25 cellular contexts compared by ENCODE assay signal in the genomic region with DNA sequence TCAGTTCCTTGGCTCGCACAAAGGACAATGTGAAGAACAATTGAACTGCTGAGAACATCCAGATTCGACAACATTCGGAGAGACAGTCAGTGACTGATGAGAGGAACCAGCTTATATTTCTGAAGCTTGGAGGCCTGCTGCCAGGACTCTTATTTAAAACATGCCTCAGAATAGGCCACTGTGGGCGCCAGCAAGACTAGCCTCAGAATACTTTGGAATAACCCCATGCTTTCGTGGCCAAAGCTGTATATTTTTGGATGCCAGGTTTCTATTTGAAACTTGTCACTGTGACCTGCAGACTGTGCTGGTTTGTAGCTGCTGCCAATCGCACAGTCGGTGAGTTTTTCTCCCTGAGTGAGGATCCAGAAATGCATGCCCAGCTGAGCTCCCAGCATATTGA.
DNase-seq lines count a peak whose midpoint lies in the region; ATAC-seq and TF ChIP-seq lines count a peak whose summit lies in the region.
"Had no signal": no experiment of that assay in that cellular context is flagged by ENCODE, and none has a peak within 500 bp of the region (broad histone marks: within the 10 kb centered on the region; RNA-seq: fewer than 3 reads in every experiment).

No MANE protein-coding gene starts in this region.

- intact Hi-C loops in left ventricle myocardium inferior (cut with micrococcal nuclease), result no loop called here
- intact Hi-C loops in sigmoid colon (cut with DNase I), result no loop called here

- no peaks in the 10 kb centered on the region for H3K36me3 ChIP-seq in BLaER1 treated with 17β-estradiol and CSF1 and Interleukin-3, amounts not matched to agents 10 nM and 100 nM
- H3K36me3 ChIP-seq in left ventricle myocardium inferior, result no peaks in the 10 kb centered on the region
- H3K36me3 ChIP-seq in sigmoid colon, result no peaks in the 10 kb centered on the region
- H3K36me3 ChIP-seq: breast epithelium, tibial nerve, WERI-Rb-1 had no signal

- TF ChIP-seq POLR2A in sigmoid colon (IDR thresholded peaks at IDR 0.05), result no peak

- H3K9ac ChIP-seq in BLaER1 treated with 17β-estradiol and CSF1 and Interleukin-3, amounts not matched to agents 10 nM and 100 nM, result no peak overlapping the region
- H3K9ac ChIP-seq: KMS-11 had no signal

- H3K4me1 ChIP-seq in BLaER1 treated with 17β-estradiol and CSF1 and Interleukin-3, amounts not matched to agents 10 nM and 100 nM, result peaks cover 0 to 8% (median 0%) of the 10 kb centered on the region in 10 experiments; a peak in 5 of 20 replicates
- peaks cover 31% of the 10 kb centered on the region for H3K4me1 ChIP-seq in left ventricle myocardium inferior
- peaks cover 0 to 22% (median 20%) of the 10 kb centered on the region in 4 donors for H3K4me1 ChIP-seq in sigmoid colon
- H3K4me1 ChIP-seq: breast epithelium, tibial nerve had no signal

- no peak overlapping the region for H3K27ac ChIP-seq in BLaER1 treated with 17β-estradiol and CSF1 and Interleukin-3, amounts not matched to agents 10 nM and 100 nM
- peak overlapping the region; percentile 56 for H3K27ac ChIP-seq in left ventricle myocardium inferior (replicated peaks)
- H3K27ac ChIP-seq in sigmoid colon, result peak overlapping the region; percentile 39 to 76 (median 58)
- H3K27ac ChIP-seq: breast epithelium, KMS-11, SK-N-MC, tibial nerve, WERI-Rb-1 had no signal

- no peak for TF ChIP-seq CTCF in left ventricle myocardium inferior (IDR thresholded peaks at IDR 0.05; ENCODE audit: borderline replicate concordance)
- no peak for TF ChIP-seq CTCF in sigmoid colon (IDR thresholded peaks at IDR 0.05)

- 76 to 79% methylated on average over 7 of the region's 7 CpGs for WGBS in sigmoid colon, 2 donors

- TF ChIP-seq EP300 in sigmoid colon (IDR thresholded peaks at IDR 0.05), result peak in 1 of 4 donors; percentile 7

- peaks cover 8 to 18% of the 10 kb centered on the region in 2 donors for H3K9me3 Mint-ChIP-seq in stimulated activated naive B cell treated with anti-CD40 and anti-IgM and Interleukin-4, amounts not matched to agents 10 μg/mL and 1 μg/mL and 100 μg/mL, for 72 hours
- H3K9me3 Mint-ChIP-seq: activated naive CD8-positive, alpha-beta T cell treated with anti-CD3 and anti-CD28 coated beads, Interleukin-2, amount 10 ng/mL, durations not matched to agents 7 days and 5 days; CD4-positive, alpha-beta T cell had no signal

- H4K20me1 ChIP-seq in BLaER1 treated with 17β-estradiol and CSF1 and Interleukin-3, amounts not matched to agents 10 nM and 100 nM, result no peaks in the 10 kb centered on the region

- H3K9me3 ChIP-seq in BLaER1 treated with 17β-estradiol and CSF1 and Interleukin-3, amounts not matched to agents 10 nM and 100 nM (replicated peaks in 1 of 11), result peaks cover 0 to 15% (median 8%) of the 10 kb centered on the region in 11 experiments; a peak in 10 of 22 replicates
- peaks cover 1% of the 10 kb centered on the region for H3K9me3 ChIP-seq in left ventricle myocardium inferior (replicated peaks)
- H3K9me3 ChIP-seq in sigmoid colon, result peaks cover 0 to 6% (median 0%) of the 10 kb centered on the region in 4 donors
- H3K9me3 ChIP-seq: breast epithelium had no signal

- DNase-seq in cerebellar cortex (ENCODE audit: low spot score) (peak; percentile 82), left ventricle myocardium inferior (peak; percentile 41), sigmoid colon (peak; percentile 73)
- DNase-seq in stimulated activated CD4-positive, alpha-beta T cell treated with anti-CD3 and anti-CD28 coated beads, Interleukin-2, amount 100 ng/mL, for 24 hours, result no peak
- no peak for DNase-seq in stimulated activated naive B cell treated with anti-CD40 and anti-IgM and Interleukin-4, amounts not matched to agents 10 μg/mL and 1 μg/mL and 100 μg/mL, for 72 hours
- DNase-seq: ACHN; activated CD8-positive, alpha-beta memory T cell treated with anti-CD3 and anti-CD28 coated beads, Interleukin-2, amount 50 U/mL, for 48 hours; activated naive CD8-positive, alpha-beta T cell treated with anti-CD3 and anti-CD28 coated beads, Interleukin-2, amount 10 ng/mL, durations not matched to agents 7 days and 5 days; CD4-positive, alpha-beta T cell; erythroblast; GF-D8; H9; MV-4-11; NCI-H2029 treated with DMSO at 0.1 percent for 48 hours; NK-92 treated with Interleukin-12 subunit alpha and Interleukin-12 subunit beta, amount 100 ng/mL, for 24 hours; WERI-Rb-1 had no signal

- no peaks in the 10 kb centered on the region for H3K4me1 Mint-ChIP-seq in stimulated activated naive B cell treated with anti-CD40 and anti-IgM and Interleukin-4, amounts not matched to agents 10 μg/mL and 1 μg/mL and 100 μg/mL, for 72 hours
- H3K4me1 Mint-ChIP-seq: activated naive CD8-positive, alpha-beta T cell treated with anti-CD3 and anti-CD28 coated beads, Interleukin-2, amount 10 ng/mL, durations not matched to agents 7 days and 5 days; stimulated activated effector memory CD8-positive, alpha-beta T cell treated with anti-CD3 and anti-CD28 coated beads, Interleukin-12 subunit alpha, Interleukin-12 subunit beta, amount 100 ng/mL, for 72 hours had no signal

- no peak overlapping the region for H3K4me3 Mint-ChIP-seq in stimulated activated naive B cell treated with anti-CD40 and anti-IgM and Interleukin-4, amounts not matched to agents 10 μg/mL and 1 μg/mL and 100 μg/mL, for 72 hours
- H3K4me3 Mint-ChIP-seq: activated naive CD8-positive, alpha-beta T cell treated with anti-CD3 and anti-CD28 coated beads, Interleukin-2, amount 10 ng/mL, durations not matched to agents 7 days and 5 days; CD4-positive, alpha-beta T cell; H9; stimulated activated effector memory CD8-positive, alpha-beta T cell treated with anti-CD3 and anti-CD28 coated beads, Interleukin-12 subunit alpha, Interleukin-12 subunit beta, amount 100 ng/mL, for 72 hours had no signal

- no peak overlapping the region for H3K27ac Mint-ChIP-seq in stimulated activated naive B cell treated with anti-CD40 and anti-IgM and Interleukin-4, amounts not matched to agents 10 μg/mL and 1 μg/mL and 100 μg/mL, for 72 hours
- H3K27ac Mint-ChIP-seq: activated naive CD8-positive, alpha-beta T cell treated with anti-CD3 and anti-CD28 coated beads, Interleukin-2, amount 10 ng/mL, durations not matched to agents 7 days and 5 days; CD4-positive, alpha-beta T cell; H9; stimulated activated effector memory CD8-positive, alpha-beta T cell treated with anti-CD3 and anti-CD28 coated beads, Interleukin-12 subunit alpha, Interleukin-12 subunit beta, amount 100 ng/mL, for 72 hours had no signal

- H3K27me3 ChIP-seq in BLaER1 treated with 17β-estradiol and CSF1 and Interleukin-3, amounts not matched to agents 10 nM and 100 nM, result no peaks in the 10 kb centered on the region
- H3K27me3 ChIP-seq in left ventricle myocardium inferior (ENCODE audit: low read depth), result no peaks in the 10 kb centered on the region
- no peaks in the 10 kb centered on the region for H3K27me3 ChIP-seq in sigmoid colon
- H3K27me3 ChIP-seq: breast epithelium, tibial nerve had no signal

- no peaks in the 10 kb centered on the region for H3K27me3 Mint-ChIP-seq in stimulated activated naive B cell treated with anti-CD40 and anti-IgM and Interleukin-4, amounts not matched to agents 10 μg/mL and 1 μg/mL and 100 μg/mL, for 72 hours
- H3K27me3 Mint-ChIP-seq: activated naive CD8-positive, alpha-beta T cell treated with anti-CD3 and anti-CD28 coated beads, Interleukin-2, amount 10 ng/mL, durations not matched to agents 7 days and 5 days; CD4-positive, alpha-beta T cell had no signal

- H3K36me3 Mint-ChIP-seq in stimulated activated naive B cell treated with anti-CD40 and anti-IgM and Interleukin-4, amounts not matched to agents 10 μg/mL and 1 μg/mL and 100 μg/mL, for 72 hours, result no peaks in the 10 kb centered on the region
- H3K36me3 Mint-ChIP-seq: activated naive CD8-positive, alpha-beta T cell treated with anti-CD3 and anti-CD28 coated beads, Interleukin-2, amount 10 ng/mL, durations not matched to agents 7 days and 5 days; stimulated activated effector memory CD8-positive, alpha-beta T cell treated with anti-CD3 and anti-CD28 coated beads, Interleukin-12 subunit alpha, Interleukin-12 subunit beta, amount 100 ng/mL, for 72 hours had no signal

- H3K4me3 ChIP-seq in BLaER1 treated with 17β-estradiol and CSF1 and Interleukin-3, amounts not matched to agents 10 nM and 100 nM, result no peak overlapping the region
- no peak overlapping the region for H3K4me3 ChIP-seq in left ventricle myocardium inferior
- H3K4me3 ChIP-seq in sigmoid colon, result no peak overlapping the region
- H3K4me3 ChIP-seq: breast epithelium, GM12878, SK-N-MC, tibial nerve had no signal

- no peak for ATAC-seq in HG03175 (IDR thresholded peaks at IDR 0.05; ENCODE audit: unreplicated experiment)
- ATAC-seq in stimulated activated naive B cell treated with anti-CD40 and anti-IgM and Interleukin-4, amounts not matched to agents 10 μg/mL and 1 μg/mL and 100 μg/mL, for 72 hours (replicated peaks), result no peak
- ATAC-seq in GM19467 (IDR thresholded peaks at IDR 0.05; ENCODE audit: unreplicated experiment), result no peak
- ATAC-seq: GM12878; stimulated activated effector memory CD8-positive, alpha-beta T cell treated with anti-CD3 and anti-CD28 coated beads, Interleukin-12 subunit alpha, Interleukin-12 subunit beta, amount 100 ng/mL, for 72 hours had no signal

- peak overlapping the region in 6 of 11 experiments; percentile 2 to 27 (median 14); a peak in 6 of 22 replicates for H3K4me2 ChIP-seq in BLaER1 treated with 17β-estradiol and CSF1 and Interleukin-3, amounts not matched to agents 10 nM and 100 nM
- H3K4me2 ChIP-seq: KMS-11 had no signal

Comparison
In these comparisons a context has a peak if more than half of its experiments do, and no peak if none do; other contexts are left out.
1. H3K27ac ChIP-seq: peak in left ventricle myocardium inferior (single experiment) and sigmoid colon (4 of 4); none in BLaER1 treated with 17β-estradiol and CSF1 and Interleukin-3, amounts not matched to agents 10 nM and 100 nM (0 of 11).
2. DNase-seq: peak in cerebellar cortex (single experiment), left ventricle myocardium inferior (single experiment) and sigmoid colon (single experiment); none in stimulated activated CD4-positive, alpha-beta T cell treated with anti-CD3 and anti-CD28 coated beads, Interleukin-2, amount 100 ng/mL, for 24 hours (0 of 2) and stimulated activated naive B cell treated with anti-CD40 and anti-IgM and Interleukin-4, amounts not matched to agents 10 μg/mL and 1 μg/mL and 100 μg/mL, for 72 hours (single experiment).